In genomic region chr6:145276746-145277145, GRCh38 we compare ENCODE assay signal across 18 cellular contexts.
DNase-seq lines count a peak whose midpoint lies in the region; ATAC-seq, FAIRE-seq and TF ChIP-seq lines count a peak whose summit lies in the region.
"Had no signal": no experiment of that assay in that cellular context is flagged by ENCODE, and none has a peak within 500 bp of the region (broad histone marks: within the 10 kb centered on the region; RNA-seq: fewer than 3 reads in every experiment).

No MANE protein-coding gene starts in this region.

- no peaks in the 10 kb centered on the region for H4K20me1 ChIP-seq in GM23248 (ENCODE audit: insufficient read depth)
- no peaks in the 10 kb centered on the region for H4K20me1 ChIP-seq in astrocyte (ENCODE audit: insufficient read depth, low read length)

- FAIRE-seq in astrocyte (lab: Jason Lieb, UNC): no peak
- FAIRE-seq: A549 had no signal

- H3F3A ChIP-seq in GM23248 (ENCODE audit: insufficient read depth): no peaks in the 10 kb centered on the region

- in situ Hi-C loops in GM23248 (cut with MboI): no loop called here

- H3K27ac ChIP-seq in GM23248 (no peak overlapping the region), astrocyte (ENCODE audit: low read depth, low read length) (no peak overlapping the region), parathyroid adenoma (no peak overlapping the region)
- H3K27ac ChIP-seq: A549, PC-9, SJSA1 had no signal

- no peak for TF ChIP-seq CTCF in astrocyte (IDR thresholded peaks at IDR 0.05; ENCODE audit: insufficient read depth, low read depth, low read length)
- TF ChIP-seq CTCF in parathyroid adenoma (IDR thresholded peaks at IDR 0.05): no peak

- H3K9me3 ChIP-seq in GM23248 (ENCODE audit: low read depth) (no peaks in the 10 kb centered on the region), astrocyte (ENCODE audit: insufficient read depth, low read depth, low read length) (no peaks in the 10 kb centered on the region), parathyroid adenoma (ENCODE audit: control insufficient read depth, low read length) (no peaks in the 10 kb centered on the region)
- H3K9me3 ChIP-seq: A549, SJSA1 had no signal

- H3K27ac Mint-ChIP-seq in astrocyte (ENCODE audit: unreplicated experiment): no peak overlapping the region
- H3K27ac Mint-ChIP-seq: CD4-positive, alpha-beta T cell had no signal

- no peak for ATAC-seq in GM21825 (IDR thresholded peaks at IDR 0.05; ENCODE audit: unreplicated experiment)
- no peak for ATAC-seq in HG02884 (IDR thresholded peaks at IDR 0.05; ENCODE audit: unreplicated experiment)
- ATAC-seq: A549, HCT116 had no signal

- H3K4me2 ChIP-seq in GM23248 (ENCODE audit: unreplicated experiment) (no peak overlapping the region), astrocyte (ENCODE audit: low read length) (no peak overlapping the region), parathyroid adenoma (ENCODE audit: low read length) (no peak overlapping the region)
- H3K4me2 ChIP-seq: A549, PC-9 had no signal

- no peaks in the 10 kb centered on the region for H3K9me2 ChIP-seq in GM23248 (ENCODE audit: insufficient read depth)

- H3K4me1 ChIP-seq in GM23248 (ENCODE audit: insufficient read depth): peaks cover 4% of the 10 kb centered on the region; the same call in 1 of the 2 replicates
- H3K4me1 ChIP-seq in astrocyte (ENCODE audit: insufficient read depth, low read length): no peaks in the 10 kb centered on the region
- H3K4me1 ChIP-seq in parathyroid adenoma: peaks cover 27% of the 10 kb centered on the region
- H3K4me1 ChIP-seq: A549, SJSA1 had no signal

- H3K36me3 Mint-ChIP-seq in astrocyte (ENCODE audit: low read depth, unreplicated experiment): no peaks in the 10 kb centered on the region

- peaks cover 7% of the 10 kb centered on the region for H3K4me1 Mint-ChIP-seq in astrocyte (ENCODE audit: low read depth, unreplicated experiment)

- no peaks in the 10 kb centered on the region for H3K36me3 ChIP-seq in GM23248 (ENCODE audit: low read depth)
- H3K36me3 ChIP-seq in astrocyte (ENCODE audit: insufficient read depth, low read length): no peaks in the 10 kb centered on the region
- no peaks in the 10 kb centered on the region for H3K36me3 ChIP-seq in parathyroid adenoma (ENCODE audit: control insufficient read depth, insufficient read depth, low read length)
- H3K36me3 ChIP-seq: SJSA1 had no signal

- H3K27me3 ChIP-seq in GM23248 (replicated peaks; ENCODE audit: insufficient read depth) (no peaks in the 10 kb centered on the region), astrocyte (ENCODE audit: insufficient read depth, low read length) (no peaks in the 10 kb centered on the region), parathyroid adenoma (ENCODE audit: control insufficient read depth, insufficient read depth, low read length) (no peaks in the 10 kb centered on the region)
- H3K27me3 ChIP-seq: SJSA1 had no signal

- no peak overlapping the region for H3K9ac ChIP-seq in GM23248
- H3K9ac ChIP-seq in astrocyte (ENCODE audit: low read length): no peak overlapping the region
- H3K9ac ChIP-seq in parathyroid adenoma: no peak overlapping the region

- H3K27me3 Mint-ChIP-seq in astrocyte (ENCODE audit: low read depth, unreplicated experiment): no peaks in the 10 kb centered on the region

- H2AFZ ChIP-seq in GM23248 (no peak overlapping the region), astrocyte (ENCODE audit: low read depth, low read length) (no peak overlapping the region), parathyroid adenoma (peak overlapping the region; percentile 36)
- H2AFZ ChIP-seq: PC-9 had no signal

- peaks cover 3% of the 10 kb centered on the region for H3K9me3 Mint-ChIP-seq in astrocyte (ENCODE audit: unreplicated experiment)
- H3K9me3 Mint-ChIP-seq: CD4-positive, alpha-beta T cell had no signal

- H3K4me3 ChIP-seq in GM23248 (no peak overlapping the region), astrocyte (ENCODE audit: insufficient read depth, low read depth, low read length) (no peak overlapping the region), parathyroid adenoma (ENCODE audit: low read depth, low read length) (no peak overlapping the region)
- H3K4me3 ChIP-seq: A549, PC-9, SJSA1 had no signal

- peak; percentile 42 for DNase-seq in AG20443 (ENCODE audit: low spot score)
- DNase-seq in GM23248: peak; percentile 18
- peak; percentile 25 for DNase-seq in astrocyte (ENCODE audit: low read depth)
- no peak for DNase-seq in activated T-cell treated with anti-CD3 and anti-CD28 coated beads for 4 hours
- no peak for DNase-seq in D341Med (ENCODE audit: low spot score)
- DNase-seq: CD4-positive, alpha-beta T cell; DMS53; NCI-H1436; NCI-H2029; NCI-H510A treated with DMSO at 0.1 percent for 48 hours; PC-9; SW 1271 had no signal

- no peak overlapping the region for H3K4me3 Mint-ChIP-seq in astrocyte (ENCODE audit: unreplicated experiment)
- H3K4me3 Mint-ChIP-seq: CD4-positive, alpha-beta T cell had no signal

- no peaks in the 10 kb centered on the region for H3K79me2 ChIP-seq in GM23248 (ENCODE audit: insufficient read depth)
- H3K79me2 ChIP-seq in astrocyte (ENCODE audit: insufficient read depth, low read length): no peaks in the 10 kb centered on the region
- no peaks in the 10 kb centered on the region for H3K79me2 ChIP-seq in parathyroid adenoma

Comparison
In these comparisons a context has a peak if more than half of its experiments do, and no peak if none do; other contexts are left out.
1. DNase-seq: peak in AG20443 (single experiment), GM23248 (single experiment) and astrocyte (single experiment); none in activated T-cell treated with anti-CD3 and anti-CD28 coated beads for 4 hours (single experiment) and D341Med (single experiment).